ENCODE assay signal across 21 cellular contexts in genomic region chr17:53227101-53227500, GRCh38.
DNase-seq lines count a peak whose midpoint lies in the region; ATAC-seq, FAIRE-seq and TF ChIP-seq lines count a peak whose summit lies in the region.
"Had no signal": no experiment of that assay in that cellular context is flagged by ENCODE, and none has a peak within 500 bp of the region (broad histone marks: within the 10 kb centered on the region; RNA-seq: fewer than 3 reads in every experiment).

No MANE protein-coding gene starts in this region.

- H3K36me3 ChIP-seq in RWPE2 (ENCODE audit: low read depth) (no peaks in the 10 kb centered on the region), endothelial cell of umbilical vein (ENCODE audit: control insufficient read depth in 2 of 2, extremely low read depth in 1 of 2, insufficient read depth in 2 of 2, low read length in 2 of 2) (no peaks in the 10 kb centered on the region), smooth muscle cell (ENCODE audit: low read depth) (no peaks in the 10 kb centered on the region)
- H3K36me3 ChIP-seq: BLaER1 had no signal

- peaks cover 4% of the 10 kb centered on the region for H3K4me1 ChIP-seq in RWPE2 (ENCODE audit: insufficient read depth, poor library complexity, severe bottlenecking)
- no peaks in the 10 kb centered on the region for H3K4me1 ChIP-seq in endothelial cell of umbilical vein (ENCODE audit: control insufficient read depth, extremely low read depth, insufficient read depth, low read length)
- H3K4me1 ChIP-seq in smooth muscle cell (ENCODE audit: low read depth) = no peaks in the 10 kb centered on the region
- H3K4me1 ChIP-seq: BLaER1, Caco-2 had no signal

- WGBS in smooth muscle cell (ENCODE audit: low lambda C conversion rate) = 87% methylated on average over 2 of the region's 2 CpGs

- H3K4me2 ChIP-seq in endothelial cell of umbilical vein (ENCODE audit: insufficient read depth, low read length) (no peak overlapping the region), smooth muscle cell (no peak overlapping the region)
- H3K4me2 ChIP-seq: BLaER1 had no signal

- FAIRE-seq in endothelial cell of umbilical vein (lab: Jason Lieb, UNC) = no peak
- FAIRE-seq: A204.1, GM12878, GM19239, H1 had no signal

- H2AFZ ChIP-seq in endothelial cell of umbilical vein (ENCODE audit: low read depth, low read length) = no peak overlapping the region
- no peak overlapping the region for H2AFZ ChIP-seq in smooth muscle cell (ENCODE audit: low read depth)
- H2AFZ ChIP-seq: GM23248 had no signal

- no peak overlapping the region for H3K4me3 ChIP-seq in RWPE2 (ENCODE audit: severe bottlenecking)
- H3K4me3 ChIP-seq in endothelial cell of umbilical vein (replicated peaks in 1 of 3; ENCODE audit: insufficient read depth in 1 of 3, low read depth in 1 of 3, low read length in 3 of 3) = no peak overlapping the region
- no peak overlapping the region for H3K4me3 ChIP-seq in smooth muscle cell
- H3K4me3 ChIP-seq: BLaER1, GM12878, GM23248 had no signal

- H3K9me3 ChIP-seq in RWPE2 (ENCODE audit: severe bottlenecking) = no peaks in the 10 kb centered on the region
- peaks cover 2% of the 10 kb centered on the region for H3K9me3 ChIP-seq in endothelial cell of umbilical vein (replicated peaks; ENCODE audit: control insufficient read depth, insufficient read depth, low read length)
- H3K9me3 ChIP-seq in smooth muscle cell (replicated peaks; ENCODE audit: low read depth) = no peaks in the 10 kb centered on the region
- H3K9me3 ChIP-seq: BLaER1, Caco-2 had no signal

- H3K27me3 ChIP-seq in RWPE2 (ENCODE audit: insufficient read depth, poor library complexity, severe bottlenecking) (no peaks in the 10 kb centered on the region), endothelial cell of umbilical vein (ENCODE audit: control insufficient read depth in 2 of 2, insufficient read depth in 2 of 2, low read length in 2 of 2) (no peaks in the 10 kb centered on the region), smooth muscle cell (ENCODE audit: low read depth) (no peaks in the 10 kb centered on the region)
- H3K27me3 ChIP-seq: BLaER1 had no signal

- TF ChIP-seq POLR2A in endothelial cell of umbilical vein (IDR thresholded peaks at IDR 0.05; ENCODE audit: low read depth, low read length) = no peak

- intact Hi-C loops in endothelial cell of umbilical vein (cut with micrococcal nuclease) = loop anchor here (5.0 to 10.0 kb wide), 2 partner anchors 185 to 238 kb away; no protein-coding TSS in a partner anchor

- no peaks in the 10 kb centered on the region for H3F3A ChIP-seq in smooth muscle cell (ENCODE audit: low read depth)

- H4K20me1 ChIP-seq in endothelial cell of umbilical vein (replicated peaks; ENCODE audit: control insufficient read depth, extremely low read depth, insufficient read depth, low read length) (no peaks in the 10 kb centered on the region), smooth muscle cell (ENCODE audit: low read depth) (no peaks in the 10 kb centered on the region)
- H4K20me1 ChIP-seq: BLaER1 had no signal

- no TSS peak for BruUV-seq in endothelial cell of umbilical vein (replicated peaks; lab: Mats Ljungman, UMichigan)

- H3K79me2 ChIP-seq in endothelial cell of umbilical vein (ENCODE audit: control insufficient read depth, insufficient read depth, low read length) (no peaks in the 10 kb centered on the region), smooth muscle cell (ENCODE audit: low read depth) (no peaks in the 10 kb centered on the region)

- dilution Hi-C loops in endothelial cell of umbilical vein (cut with MboI; ENCODE audit: extremely low pct_ligation_motif_present, low sequenced_read_pairs) = no loop called here

- POLR2A ChIA-PET in endothelial cell of umbilical vein (lab: Charles Lee) = no interaction called here

- no peak overlapping the region for H3K9ac ChIP-seq in endothelial cell of umbilical vein (replicated peaks; ENCODE audit: extremely low read depth, insufficient read depth, low read length)
- no peak overlapping the region for H3K9ac ChIP-seq in smooth muscle cell (ENCODE audit: low read depth)
- H3K9ac ChIP-seq: BLaER1, GM23248 had no signal

- CTCF ChIA-PET in endothelial cell of umbilical vein (lab: Charles Lee) = no interaction called here

- H3K27ac ChIP-seq in RWPE2 (ENCODE audit: poor library complexity, severe bottlenecking) (no peak overlapping the region), endothelial cell of umbilical vein (ENCODE audit: insufficient read depth, low read depth, low read length) (no peak overlapping the region), smooth muscle cell (ENCODE audit: low read depth) (no peak overlapping the region)
- H3K27ac ChIP-seq: BLaER1, C4-2B, GM23248 had no signal

- DNase-seq in ELR (ENCODE audit: low read depth) (peak; percentile 33), RWPE2 (ENCODE audit: low spot score) (no peak), endothelial cell of umbilical vein (ENCODE audit: low read depth, low spot score) (peak; percentile 8), smooth muscle cell (lab: John Stamatoyannopoulos, UW; ENCODE audit: unreplicated experiment) (no peak), occipital lobe (lab: John Stamatoyannopoulos, UW) (no peak)
- DNase-seq: Caco-2; CD4-positive, CD25-positive, alpha-beta regulatory T cell; CD8-positive, alpha-beta T cell; DMS153; DND-41; GDM1; GM23248; H7; HCEC 1CT had no signal

- no peaks in the 10 kb centered on the region for H3K9me1 ChIP-seq in endothelial cell of umbilical vein (replicated peaks; ENCODE audit: control insufficient read depth, extremely low read depth, insufficient read depth, low read length)

- ATAC-seq in RWPE2 (ENCODE audit: low read depth) (0 out of 3 replicates have a peak, but pooled peaks have one; percentile 41), HG02884 (IDR thresholded peaks at IDR 0.05; ENCODE audit: unreplicated experiment) (no peak)
- ATAC-seq: CD8-positive, alpha-beta T cell; GM12878 had no signal

- no peak for TF ChIP-seq CTCF in RWPE2 (IDR thresholded peaks at IDR 0.05; ENCODE audit: poor library complexity, severe bottlenecking)
- TF ChIP-seq CTCF in endothelial cell of umbilical vein (IDR thresholded peaks at IDR 0.05; ENCODE audit: extremely low read depth in 1 of 2, insufficient read depth in 1 of 2, low read depth in 1 of 2, low read length in 2 of 2) = no peak
- no peak for TF ChIP-seq CTCF in smooth muscle cell (IDR thresholded peaks at IDR 0.05; ENCODE audit: borderline replicate concordance, insufficient read depth, poor library complexity, severe bottlenecking)

TF ChIP-seq in endothelial cell of umbilical vein, 7 proteins besides CTCF, POLR2A, EP300 and RAD21:
- TF ChIP-seq JUN (IDR thresholded peaks at IDR 0.05; ENCODE audit: borderline replicate concordance, insufficient read depth, insufficient read length, low read depth) = no peak
- TF ChIP-seq POLR2AphosphoS5 (IDR thresholded peaks at IDR 0.05; ENCODE audit: insufficient read depth, low read depth, low read length) = no peak
- TF ChIP-seq EZH2 (IDR thresholded peaks at IDR 0.05; ENCODE audit: borderline replicate concordance, low read depth, low read length, severe bottlenecking) = no peak
- no peak for TF ChIP-seq FOS (IDR thresholded peaks at IDR 0.05; ENCODE audit: borderline replicate concordance, insufficient read depth, low read length)

Comparison
In these comparisons a context has a peak if more than half of its experiments do, and no peak if none do; other contexts are left out.
1. DNase-seq: peak in ELR (single experiment) and endothelial cell of umbilical vein (single experiment); none in RWPE2 (single experiment), smooth muscle cell (single experiment) and occipital lobe (single experiment).